In genomic region chr11:3605721-3606324, GRCh38 we compare ENCODE assay signal across 2 cellular contexts.
TF ChIP-seq lines count a peak whose summit lies in the region.

No MANE protein-coding gene starts in this region.

TF ChIP-seq in SK-N-SH, 30 proteins besides CTCF, POLR2A, EP300 and RAD21 (continued from another document):
- TF ChIP-seq IRF3 (IDR thresholded peaks at IDR 0.05; ENCODE audit: low read depth, low read length), result no peak
- TF ChIP-seq SIN3A (IDR thresholded peaks at IDR 0.05; ENCODE audit: borderline replicate concordance, low read depth, low read length), result no peak
- TF ChIP-seq GABPA (IDR thresholded peaks at IDR 0.05; ENCODE audit: low read depth), result no peak

TF ChIP-seq in SK-N-SH treated with all-trans-retinoic acid at 6 μM for 48 hours, 23 proteins besides CTCF, POLR2A, EP300 and RAD21 (continued from another document):
- TF ChIP-seq TSHZ2 (CRISPR knock-in tag; IDR thresholded peaks at IDR 0.05) (no peak), ESRRG (CRISPR knock-in tag; IDR thresholded peaks at IDR 0.05) (no peak), ZFP3 (CRISPR knock-in tag; IDR thresholded peaks at IDR 0.05) (no peak), POU6F1 (CRISPR knock-in tag; IDR thresholded peaks at IDR 0.05; ENCODE audit: borderline replicate concordance, low read depth) (no peak), CSDC2 (CRISPR knock-in tag; IDR thresholded peaks at IDR 0.05) (no peak), BACH2 (CRISPR knock-in tag; IDR thresholded peaks at IDR 0.05; ENCODE audit: borderline replicate concordance) (no peak), TOX (CRISPR knock-in tag; IDR thresholded peaks at IDR 0.05; ENCODE audit: borderline replicate concordance) (no peak), ISL1 (CRISPR knock-in tag; IDR thresholded peaks at IDR 0.05) (no peak), OSR1 (CRISPR knock-in tag; IDR thresholded peaks at IDR 0.05) (no peak)
- TF ChIP-seq, protein P1, sequence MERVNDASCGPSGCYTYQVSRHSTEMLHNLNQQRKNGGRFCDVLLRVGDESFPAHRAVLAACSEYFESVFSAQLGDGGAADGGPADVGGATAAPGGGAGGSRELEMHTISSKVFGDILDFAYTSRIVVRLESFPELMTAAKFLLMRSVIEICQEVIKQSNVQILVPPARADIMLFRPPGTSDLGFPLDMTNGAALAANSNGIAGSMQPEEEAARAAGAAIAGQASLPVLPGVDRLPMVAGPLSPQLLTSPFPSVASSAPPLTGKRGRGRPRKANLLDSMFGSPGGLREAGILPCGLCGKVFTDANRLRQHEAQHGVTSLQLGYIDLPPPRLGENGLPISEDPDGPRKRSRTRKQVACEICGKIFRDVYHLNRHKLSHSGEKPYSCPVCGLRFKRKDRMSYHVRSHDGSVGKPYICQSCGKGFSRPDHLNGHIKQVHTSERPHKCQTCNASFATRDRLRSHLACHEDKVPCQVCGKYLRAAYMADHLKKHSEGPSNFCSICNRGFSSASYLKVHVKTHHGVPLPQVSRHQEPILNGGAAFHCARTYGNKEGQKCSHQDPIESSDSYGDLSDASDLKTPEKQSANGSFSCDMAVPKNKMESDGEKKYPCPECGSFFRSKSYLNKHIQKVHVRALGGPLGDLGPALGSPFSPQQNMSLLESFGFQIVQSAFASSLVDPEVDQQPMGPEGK (CRISPR knock-in tag; IDR thresholded peaks at IDR 0.05; ENCODE audit: borderline replicate concordance), result no peak
